ENCODE assay signal across 8 cellular contexts in the genomic region with DNA sequence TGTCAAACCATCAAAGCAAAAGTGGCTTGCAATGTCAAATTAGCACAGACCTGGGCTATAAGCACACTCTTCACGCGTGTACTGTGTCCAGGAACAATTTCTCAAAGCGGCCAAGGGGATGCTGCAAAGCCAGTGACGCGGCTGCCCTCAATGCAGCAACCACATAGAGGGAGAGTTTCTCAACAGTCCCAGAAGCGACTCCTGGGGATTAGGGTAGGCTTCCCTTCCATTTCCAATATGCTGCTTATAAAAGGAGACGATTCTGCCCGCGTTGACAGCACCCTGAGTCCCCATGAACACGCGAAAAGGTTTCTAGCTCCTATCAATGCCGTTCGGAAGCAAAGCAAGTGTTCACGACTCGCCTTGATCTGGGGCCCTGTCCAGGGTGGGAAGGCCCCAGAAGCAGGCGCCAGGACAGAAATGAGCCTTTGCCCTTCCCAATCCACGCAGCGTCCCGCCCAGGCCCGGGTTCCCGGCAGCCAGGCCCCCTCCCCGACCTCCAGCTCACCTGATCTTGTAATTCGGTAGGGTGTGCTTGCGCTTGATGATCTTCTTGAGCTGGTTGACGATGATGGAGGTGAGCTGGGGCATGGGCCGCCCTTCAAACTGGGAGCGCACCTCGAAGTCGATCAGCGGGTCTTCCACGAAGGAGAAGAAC. TPM values are rescaled to one million over a fixed set of nuclear protein-coding genes. Genes with fewer than 3 reads are reported as not detected.
DNase-seq lines count a peak whose midpoint lies in the region; ATAC-seq and TF ChIP-seq lines count a peak whose summit lies in the region.

No MANE protein-coding gene starts in this region.

- no peaks in the 10 kb centered on the region for H3K9me2 ChIP-seq in MM.1S (replicated peaks; ENCODE audit: insufficient read depth, low read length)

- peaks cover 56% of the 10 kb centered on the region for H3K79me2 ChIP-seq in MM.1S (ENCODE audit: low read length)

- no peaks in the 10 kb centered on the region; the same call in 1 of the 2 replicates for H4K20me1 ChIP-seq in MM.1S (ENCODE audit: insufficient read depth, low read length)

- H3K4me3 Mint-ChIP-seq in activated CD8-positive, alpha-beta T cell treated with anti-CD3 and anti-CD28 coated beads for 36 hours: peak overlapping the region; percentile 89

- ATAC-seq in GM19395 (IDR thresholded peaks at IDR 0.05; ENCODE audit: unreplicated experiment) (peak; percentile 32), HG03342 (IDR thresholded peaks at IDR 0.05; ENCODE audit: unreplicated experiment) (no peak)
- peak; percentile 31 for ATAC-seq in activated CD8-positive, alpha-beta T cell treated with anti-CD3 and anti-CD28 coated beads for 36 hours

- no peak overlapping the region for H3K27ac ChIP-seq in MM.1S (ENCODE audit: low read length)
- H3K27ac ChIP-seq in testis: peak overlapping the region; percentile 93 to 94

- peaks cover 36% of the 10 kb centered on the region for H3K4me1 Mint-ChIP-seq in activated CD8-positive, alpha-beta T cell treated with anti-CD3 and anti-CD28 coated beads for 36 hours (ENCODE audit: low read depth)

- CTCF ChIA-PET in activated CD8-positive, alpha-beta T cell treated with anti-CD3 and anti-CD28 coated beads for 36 hours (lab: Charles Lee): interaction anchor here (0.8 to 1.7 kb wide), 5 partner anchors 13 to 1381 kb away, joined by 3 to 10 read pairs (median 3); a partner anchor contains a TSS

- H3K27me3 Mint-ChIP-seq in activated CD8-positive, alpha-beta T cell treated with anti-CD3 and anti-CD28 coated beads for 36 hours: peaks cover 11% of the 10 kb centered on the region

- peak overlapping the region; percentile 97 for H3K4me2 ChIP-seq in MM.1S (ENCODE audit: low read depth, low read length)

- H3K36me3 ChIP-seq in MM.1S (replicated peaks; ENCODE audit: insufficient read depth, low read length) (no peaks in the 10 kb centered on the region), mucosa of stomach (ENCODE audit: control insufficient read depth, insufficient read depth, low read length) (no peaks in the 10 kb centered on the region), testis (ENCODE audit: low read depth, missing control alignments) (no peaks in the 10 kb centered on the region)

- 0 out of 2 replicates have a peak, but pooled peaks cover 4% of the 10 kb centered on the region for H3K4me1 ChIP-seq in MM.1S (ENCODE audit: low read length)
- peaks cover 6% of the 10 kb centered on the region for H3K4me1 ChIP-seq in mucosa of stomach (ENCODE audit: control insufficient read depth, insufficient read depth, low read length)
- H3K4me1 ChIP-seq in testis: peaks cover 14% of the 10 kb centered on the region

- peak; percentile 1 for TF ChIP-seq POLR2A in erythroblast (IDR thresholded peaks at IDR 0.05; ENCODE audit: low read length)
- no peak for TF ChIP-seq POLR2A in testis (IDR thresholded peaks at IDR 0.05)

- POLR2A ChIA-PET in activated CD8-positive, alpha-beta T cell treated with anti-CD3 and anti-CD28 coated beads for 36 hours (lab: Charles Lee): interaction anchor here (0.6 to 1.0 kb wide), 3 partner anchors 11 to 52 kb away, joined by 3 read pairs; no protein-coding TSS in a partner anchor

- H3K4me3 ChIP-seq in MM.1S (ENCODE audit: low read length): peak overlapping the region; percentile 91
- H3K4me3 ChIP-seq in mucosa of stomach (ENCODE audit: low read length): peak overlapping the region; percentile 85
- H3K4me3 ChIP-seq in testis: peak overlapping the region; percentile 78 to 93

- peak overlapping the region; percentile 81 for H3K27ac Mint-ChIP-seq in activated CD8-positive, alpha-beta T cell treated with anti-CD3 and anti-CD28 coated beads for 36 hours

- no peaks in the 10 kb centered on the region for H3K9me3 Mint-ChIP-seq in activated CD8-positive, alpha-beta T cell treated with anti-CD3 and anti-CD28 coated beads for 36 hours

- DNase-seq in AG20443 (ENCODE audit: low spot score) (peak; percentile 65), MM.1S (no peak), erythroblast (lab: John Stamatoyannopoulos, UW) (peak; percentile 76 to 83), testis (peak; percentile 39)
- DNase-seq in activated CD8-positive, alpha-beta T cell treated with anti-CD3 and anti-CD28 coated beads for 36 hours: peak; percentile 51

- no peaks in the 10 kb centered on the region for H3K9me3 ChIP-seq in MM.1S (replicated peaks; ENCODE audit: insufficient read depth, low read length)
- H3K9me3 ChIP-seq in mucosa of stomach (ENCODE audit: control insufficient read depth, low read length): no peaks in the 10 kb centered on the region
- H3K9me3 ChIP-seq in testis: no peaks in the 10 kb centered on the region

- intact Hi-C loops in activated CD8-positive, alpha-beta T cell treated with anti-CD3 and anti-CD28 coated beads for 36 hours (cut with micrococcal nuclease): loop anchor here (1.0 kb wide), 1 partner anchor 9 kb away; no protein-coding TSS in a partner anchor
- intact Hi-C loops in testis (cut with DNase I; ENCODE audit: low total_unique reads): no loop called here

- peak overlapping the region; percentile 65 for H2AFZ ChIP-seq in MM.1S (ENCODE audit: low read length)

- no peaks in the 10 kb centered on the region for H3F3A ChIP-seq in MM.1S (ENCODE audit: insufficient read depth, low read length)

- H3K27me3 ChIP-seq in MM.1S (replicated peaks; ENCODE audit: insufficient read depth, low read length) (no peaks in the 10 kb centered on the region), mucosa of stomach (ENCODE audit: control insufficient read depth, insufficient read depth, low read length) (peaks cover 2% of the 10 kb centered on the region), testis (no peaks in the 10 kb centered on the region)

- WGBS in testis, 2 donors: 2 to 4% methylated on average over 12 to 31 of the region's 31 CpGs

- TF ChIP-seq CTCF in MM.1S (IDR thresholded peaks at IDR 0.05; ENCODE audit: low read length) (no peak), testis (IDR thresholded peaks at IDR 0.05) (no peak)
- TF ChIP-seq CTCF in activated CD8-positive, alpha-beta T cell treated with anti-CD3 and anti-CD28 coated beads for 36 hours (IDR thresholded peaks at IDR 0.05): no peak

- H3K36me3 Mint-ChIP-seq in activated CD8-positive, alpha-beta T cell treated with anti-CD3 and anti-CD28 coated beads for 36 hours (ENCODE audit: low read depth): peaks cover 16% of the 10 kb centered on the region

- H3K9ac ChIP-seq in MM.1S (ENCODE audit: low read length): peak overlapping the region; percentile 77
- peak overlapping the region; percentile 80 for H3K9ac ChIP-seq in mucosa of stomach (ENCODE audit: low read length)

RNA-seq across cellular contexts. Expression of a gene that starts 1.3 kb away (rescaled TPM):
- total RNA-seq in activated CD8-positive, alpha-beta T cell treated with anti-CD3 and anti-CD28 coated beads for 36 hours: 10 to 100 TPM; 15.5 to 16.2 TPM
- total RNA-seq in testis: 100 to 1,000 TPM in 1 of 2 donors, 10 to 100 TPM in 1; 49.6 to 120 TPM
- polyA plus RNA-seq in testis (ENCODE audit: insufficient read depth, low read depth, low replicate concordance): 107 TPM
